1 cellular context compared by ENCODE assay signal in the genomic region with DNA sequence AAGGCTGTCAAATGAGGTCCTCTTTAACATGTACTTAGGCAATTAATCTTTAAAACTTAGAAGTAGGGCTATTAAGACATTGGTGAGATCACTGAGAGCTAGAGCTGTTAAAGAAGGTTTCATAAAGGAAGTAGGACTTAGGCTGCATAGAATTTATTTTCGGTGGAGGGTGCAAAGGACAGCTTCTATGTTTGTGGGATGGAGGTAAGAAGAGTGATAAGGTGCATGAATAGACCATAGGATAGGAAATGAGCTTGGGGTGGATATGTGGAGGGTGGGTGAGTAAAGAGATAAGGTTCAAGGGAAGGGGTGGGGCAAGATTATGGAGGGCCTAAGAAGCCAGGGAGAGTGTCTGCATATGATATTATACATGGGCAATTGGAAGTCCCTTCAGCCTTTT.
TF ChIP-seq lines count a peak whose summit lies in the region.

No MANE protein-coding gene starts in this region.

TF ChIP-seq in K562, 482 proteins besides CTCF, POLR2A, EP300 and RAD21 (continued from another document):
- TF ChIP-seq, protein P1, sequence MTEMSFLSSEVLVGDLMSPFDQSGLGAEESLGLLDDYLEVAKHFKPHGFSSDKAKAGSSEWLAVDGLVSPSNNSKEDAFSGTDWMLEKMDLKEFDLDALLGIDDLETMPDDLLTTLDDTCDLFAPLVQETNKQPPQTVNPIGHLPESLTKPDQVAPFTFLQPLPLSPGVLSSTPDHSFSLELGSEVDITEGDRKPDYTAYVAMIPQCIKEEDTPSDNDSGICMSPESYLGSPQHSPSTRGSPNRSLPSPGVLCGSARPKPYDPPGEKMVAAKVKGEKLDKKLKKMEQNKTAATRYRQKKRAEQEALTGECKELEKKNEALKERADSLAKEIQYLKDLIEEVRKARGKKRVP (CRISPR knock-in tag; IDR thresholded peaks at IDR 0.05) = no peak
- no peak for TF ChIP-seq PHB (CRISPR knock-in tag; IDR thresholded peaks at IDR 0.05)
- 0 out of 4 replicates have a peak, but pooled peaks of 1 of the 2 experiments have one; percentile 18 for TF ChIP-seq ARNT (IDR thresholded peaks at IDR 0.05)
- TF ChIP-seq HDAC2 (IDR thresholded peaks at IDR 0.05) = 0 out of 2 replicates have a peak, but pooled peaks have one; percentile 33
- TF ChIP-seq NUFIP1 (IDR thresholded peaks at IDR 0.05; ENCODE audit: partially characterized antibody) = no peak
- TF ChIP-seq ZNF239 (CRISPR knock-in tag; IDR thresholded peaks at IDR 0.05) = no peak
- 0 out of 2 replicates have a peak, but pooled peaks have one; percentile 17 for TF ChIP-seq TEAD4 (IDR thresholded peaks at IDR 0.05; ENCODE audit: low read length)
- TF ChIP-seq TEAD4 (CRISPR knock-in tag; IDR thresholded peaks at IDR 0.05; ENCODE audit: borderline replicate concordance) = no peak
- TF ChIP-seq MBD2 (IDR thresholded peaks at IDR 0.05; ENCODE audit: borderline replicate concordance, low read depth) = 0 out of 2 replicates have a peak, but pooled peaks have one; percentile 32
- TF ChIP-seq, protein P2, sequence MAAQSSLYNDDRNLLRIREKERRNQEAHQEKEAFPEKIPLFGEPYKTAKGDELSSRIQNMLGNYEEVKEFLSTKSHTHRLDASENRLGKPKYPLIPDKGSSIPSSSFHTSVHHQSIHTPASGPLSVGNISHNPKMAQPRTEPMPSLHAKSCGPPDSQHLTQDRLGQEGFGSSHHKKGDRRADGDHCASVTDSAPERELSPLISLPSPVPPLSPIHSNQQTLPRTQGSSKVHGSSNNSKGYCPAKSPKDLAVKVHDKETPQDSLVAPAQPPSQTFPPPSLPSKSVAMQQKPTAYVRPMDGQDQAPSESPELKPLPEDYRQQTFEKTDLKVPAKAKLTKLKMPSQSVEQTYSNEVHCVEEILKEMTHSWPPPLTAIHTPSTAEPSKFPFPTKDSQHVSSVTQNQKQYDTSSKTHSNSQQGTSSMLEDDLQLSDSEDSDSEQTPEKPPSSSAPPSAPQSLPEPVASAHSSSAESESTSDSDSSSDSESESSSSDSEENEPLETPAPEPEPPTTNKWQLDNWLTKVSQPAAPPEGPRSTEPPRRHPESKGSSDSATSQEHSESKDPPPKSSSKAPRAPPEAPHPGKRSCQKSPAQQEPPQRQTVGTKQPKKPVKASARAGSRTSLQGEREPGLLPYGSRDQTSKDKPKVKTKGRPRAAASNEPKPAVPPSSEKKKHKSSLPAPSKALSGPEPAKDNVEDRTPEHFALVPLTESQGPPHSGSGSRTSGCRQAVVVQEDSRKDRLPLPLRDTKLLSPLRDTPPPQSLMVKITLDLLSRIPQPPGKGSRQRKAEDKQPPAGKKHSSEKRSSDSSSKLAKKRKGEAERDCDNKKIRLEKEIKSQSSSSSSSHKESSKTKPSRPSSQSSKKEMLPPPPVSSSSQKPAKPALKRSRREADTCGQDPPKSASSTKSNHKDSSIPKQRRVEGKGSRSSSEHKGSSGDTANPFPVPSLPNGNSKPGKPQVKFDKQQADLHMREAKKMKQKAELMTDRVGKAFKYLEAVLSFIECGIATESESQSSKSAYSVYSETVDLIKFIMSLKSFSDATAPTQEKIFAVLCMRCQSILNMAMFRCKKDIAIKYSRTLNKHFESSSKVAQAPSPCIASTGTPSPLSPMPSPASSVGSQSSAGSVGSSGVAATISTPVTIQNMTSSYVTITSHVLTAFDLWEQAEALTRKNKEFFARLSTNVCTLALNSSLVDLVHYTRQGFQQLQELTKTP (IDR thresholded peaks at IDR 0.05; ENCODE audit: low read depth in 1 of 2, partially characterized antibody in 2 of 2) = no peak
- TF ChIP-seq NBN (IDR thresholded peaks at IDR 0.05; ENCODE audit: low read depth) = no peak
- TF ChIP-seq HDAC3 (IDR thresholded peaks at IDR 0.05; ENCODE audit: borderline replicate concordance, partially characterized antibody) = no peak
- TF ChIP-seq DACH1 (IDR thresholded peaks at IDR 0.05; ENCODE audit: partially characterized antibody) = no peak
